In the genomic region with DNA sequence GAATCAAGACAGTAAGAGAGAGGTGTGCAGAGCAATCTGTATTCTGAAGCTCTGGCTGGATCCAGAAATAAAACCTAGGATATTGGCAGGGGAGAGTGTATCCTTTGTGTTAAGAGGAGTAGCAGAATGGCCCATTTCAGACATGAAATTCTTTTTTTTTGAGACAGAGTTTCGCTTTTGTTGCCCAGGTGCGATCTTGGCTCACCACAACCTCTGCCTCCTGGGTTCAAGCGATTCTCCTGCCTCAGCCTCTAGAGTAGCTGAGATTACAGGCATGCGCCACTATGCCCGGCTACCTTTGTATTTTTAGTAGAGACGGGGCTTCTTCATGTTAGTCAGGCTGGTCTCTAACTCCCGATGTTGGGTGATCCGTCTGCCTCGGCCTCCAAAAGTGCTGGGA, we compare ENCODE assay signal across 7 cellular contexts. TPM values are rescaled to one million over a fixed set of nuclear protein-coding genes. Genes with fewer than 3 reads are reported as not detected.
"Had no signal": no experiment of that assay in that cellular context is flagged by ENCODE, and none has a peak within 500 bp of the region (broad histone marks: within the 10 kb centered on the region; RNA-seq: fewer than 3 reads in every experiment).

No MANE protein-coding gene starts in this region.

- ATAC-seq: HepG2 had no signal

- H3K27ac Mint-ChIP-seq: H9, IgD-negative memory B cell had no signal

- H3K4me2 ChIP-seq: KMS-11 had no signal

- H3K36me3 Mint-ChIP-seq: IgD-negative memory B cell had no signal

- H3K27ac ChIP-seq: HL-60, KMS-11 had no signal

- H3K9me3 Mint-ChIP-seq: H9, IgD-negative memory B cell had no signal

- H3K9ac ChIP-seq: KMS-11 had no signal

- H3K4me3 Mint-ChIP-seq: H9 had no signal

- DNase-seq: H9, HCEC 1CT, KBM-7 had no signal

RNA-seq across cellular contexts. Expression of a gene that starts 6.1 kb away (rescaled TPM):
- polyA plus RNA-seq: IgD-negative memory B cell had no signal
